10 cellular contexts compared by ENCODE assay signal in genomic region chr6:42104807-42105713, GRCh38. TPM values are rescaled to one million over a fixed set of nuclear protein-coding genes. Genes with fewer than 3 reads are reported as not detected.
DNase-seq lines count a peak whose midpoint lies in the region; ATAC-seq, FAIRE-seq and TF ChIP-seq lines count a peak whose summit lies in the region.
"Had no signal": no experiment of that assay in that cellular context is flagged by ENCODE, and none has a peak within 500 bp of the region (broad histone marks: within the 10 kb centered on the region; RNA-seq: fewer than 3 reads in every experiment).

No MANE protein-coding gene starts in this region.

- TF ChIP-seq POLR2A in HepG2 (IDR thresholded peaks at IDR 0.05; ENCODE audit: insufficient read depth in 1 of 2, low read depth in 2 of 2, low read length in 2 of 2): no peak
- TF ChIP-seq POLR2A in vagina (IDR thresholded peaks at IDR 0.05): no peak

- no peak for ATAC-seq in activated CD8-positive, alpha-beta T cell treated with anti-CD3 and anti-CD28 coated beads for 36 hours
- ATAC-seq in HepG2 (peak; percentile 6; the same call in 2 of the 3 replicates), pancreas (no peak), sciatic nerve (no peak)

- CTCF ChIA-PET in activated CD8-positive, alpha-beta T cell treated with anti-CD3 and anti-CD28 coated beads for 36 hours (lab: Charles Lee): interaction anchor here (0.6 to 3.3 kb wide), 68 partner anchors 8 to 883 kb away, joined by 3 to 50 read pairs (median 5); partner anchors contain the start of genes BYSL, C6orf132, MED20 and TAF8
- CTCF ChIA-PET in HepG2 (lab: Yijun Ruan, JAX; ENCODE audit: low intra/inter-chr PET ratio, low total read pairs): interaction anchor here (0.8 to 1.5 kb wide), 3 partner anchors 8 to 61 kb away, joined by 3 to 5 read pairs (median 3); no protein-coding TSS in a partner anchor

- no peak overlapping the region for H3K27ac ChIP-seq in HepG2 (ENCODE audit: extremely low read length, insufficient read depth, low read length)
- peak overlapping the region; percentile 66 for H3K27ac ChIP-seq in vagina
- H3K27ac ChIP-seq in pancreas: no peak overlapping the region

- H3K9me3 ChIP-seq in HepG2 (ENCODE audit: low read length) (no peaks in the 10 kb centered on the region), vagina (no peaks in the 10 kb centered on the region), pancreas (no peaks in the 10 kb centered on the region)

- no peaks in the 10 kb centered on the region for H3K79me2 ChIP-seq in HepG2 (ENCODE audit: insufficient read depth, low read length)

- H3K4me1 Mint-ChIP-seq in activated CD8-positive, alpha-beta T cell treated with anti-CD3 and anti-CD28 coated beads for 36 hours (ENCODE audit: low read depth): peaks cover 20% of the 10 kb centered on the region

- peak; percentile 12 for DNase-seq in stimulated activated CD4-positive, alpha-beta T cell treated with anti-CD3 and anti-CD28 coated beads, Interleukin-15, amount 100 ng/mL, for 24 hours
- no peak for DNase-seq in stimulated activated CD4-positive, alpha-beta T cell treated with anti-CD3 and anti-CD28 coated beads, Interleukin-1b, Interleukin-23, amount 100 ng/mL, for 48 hours
- DNase-seq in activated CD8-positive, alpha-beta T cell treated with anti-CD3 and anti-CD28 coated beads for 36 hours: no peak
- DNase-seq in HepG2 (ENCODE audit: low spot score): no peak
- DNase-seq in vagina (ENCODE audit: extremely low spot score in 2 of 2): no peak
- no peak for DNase-seq in NCI-H446 (lab: John Stamatoyannopoulos, UW)
- DNase-seq in pancreas: no peak
- no peak for DNase-seq in sciatic nerve (ENCODE audit: low spot score)

- no peaks in the 10 kb centered on the region for H3K27me3 Mint-ChIP-seq in activated CD8-positive, alpha-beta T cell treated with anti-CD3 and anti-CD28 coated beads for 36 hours

- H3K9me3 Mint-ChIP-seq in activated CD8-positive, alpha-beta T cell treated with anti-CD3 and anti-CD28 coated beads for 36 hours: no peaks in the 10 kb centered on the region
- H3K9me3 Mint-ChIP-seq: CD4-positive, CD25-positive, alpha-beta regulatory T cell had no signal

- H3K4me3 ChIP-seq in HepG2 (replicated peaks in 1 of 3; ENCODE audit: insufficient read depth in 1 of 3, low read depth in 2 of 3, low read length in 3 of 3) (no peak overlapping the region), vagina (peak overlapping the region; percentile 25 to 42), pancreas (peak overlapping the region in 1 of 4 donors; percentile 34)

- H3K4me2 ChIP-seq in HepG2 (ENCODE audit: low read depth, low read length): no peak overlapping the region

- no TSS peak for BruUV-seq in HepG2 (replicated peaks; lab: Mats Ljungman, UMichigan)

- H3K9ac ChIP-seq in HepG2 (ENCODE audit: insufficient read depth, low read depth, low read length): no peak overlapping the region

- peak overlapping the region; percentile 71 for H3K4me3 Mint-ChIP-seq in activated CD8-positive, alpha-beta T cell treated with anti-CD3 and anti-CD28 coated beads for 36 hours

- H3K4me1 ChIP-seq in HepG2 (ENCODE audit: insufficient read depth, low read length) (peaks cover 69% of the 10 kb centered on the region), vagina (peaks cover 50% of the 10 kb centered on the region), pancreas (peaks cover 0 to 4% (median under 1%) of the 10 kb centered on the region in 3 donors)

- H3K27ac Mint-ChIP-seq in activated CD8-positive, alpha-beta T cell treated with anti-CD3 and anti-CD28 coated beads for 36 hours: peak overlapping the region; percentile 55
- H3K27ac Mint-ChIP-seq: CD4-positive, CD25-positive, alpha-beta regulatory T cell had no signal

- no peak overlapping the region for H2AFZ ChIP-seq in HepG2 (ENCODE audit: low read length)

- no peaks in the 10 kb centered on the region for H3K27me3 ChIP-seq in HepG2 (ENCODE audit: control insufficient read depth in 1 of 2, insufficient read depth in 2 of 2, low read length in 2 of 2)
- no peaks in the 10 kb centered on the region for H3K27me3 ChIP-seq in vagina
- H3K27me3 ChIP-seq in pancreas: no peaks in the 10 kb centered on the region

- no peak for TF ChIP-seq CTCF in activated CD8-positive, alpha-beta T cell treated with anti-CD3 and anti-CD28 coated beads for 36 hours (IDR thresholded peaks at IDR 0.05)
- TF ChIP-seq CTCF in HepG2 (CRISPR knock-in tag; IDR thresholded peaks at IDR 0.05): no peak
- TF ChIP-seq CTCF in vagina (IDR thresholded peaks at IDR 0.05): no peak
- TF ChIP-seq CTCF in pancreas (IDR thresholded peaks at IDR 0.05): no peak

- WGBS in HepG2 (ENCODE audit: low lambda C conversion rate): 90% methylated on average over 26 of the region's 35 CpGs
- 87 to 88% methylated on average over 29 to 34 of the region's 35 CpGs for WGBS in pancreas, 2 donors

- intact Hi-C loops in activated CD8-positive, alpha-beta T cell treated with anti-CD3 and anti-CD28 coated beads for 36 hours (cut with micrococcal nuclease): loop anchor here (5.0 kb wide), 1 partner anchor 38 kb away; no protein-coding TSS in a partner anchor
- intact Hi-C loops in HepG2 (cut with micrococcal nuclease; ENCODE audit: unreplicated experiment): no loop called here
- intact Hi-C loops in vagina (cut with DNase I): no loop called here
- intact Hi-C loops in pancreas (cut with DNase I): no loop called here
- intact Hi-C loops in sciatic nerve (cut with DNase I): no loop called here

- POLR2A ChIA-PET in activated CD8-positive, alpha-beta T cell treated with anti-CD3 and anti-CD28 coated beads for 36 hours (lab: Charles Lee): interaction anchor here (0.5 to 2.1 kb wide), 11 partner anchors 9 to 371 kb away, joined by 3 to 6 read pairs (median 3); partner anchors contain the start of genes TAF8 and TOMM6
- POLR2A ChIA-PET in HepG2 (lab: Yijun Ruan, JAX): interaction anchor here (1.3 to 2.4 kb wide), 4 partner anchors 9 to 37 kb away, joined by 3 to 23 read pairs (median 12); partner anchors contain the start of gene C6orf132

- TF ChIP-seq EP300 in HepG2 (IDR thresholded peaks at IDR 0.05; ENCODE audit: low read depth in 2 of 2, low read length in 2 of 2) (no peak), HepG2 (CRISPR knock-in tag; IDR thresholded peaks at IDR 0.05; ENCODE audit: borderline replicate concordance) (no peak)

- no peak for FAIRE-seq in HepG2 (lab: Jason Lieb, UNC)
- no peak for FAIRE-seq in pancreas (lab: Jason Lieb, UNC)

- H3K36me3 ChIP-seq in HepG2 (replicated peaks in 1 of 2; ENCODE audit: control insufficient read depth in 1 of 2, insufficient read depth in 2 of 2, low read length in 2 of 2) (no peaks in the 10 kb centered on the region), vagina (no peaks in the 10 kb centered on the region), pancreas (peaks cover 0 to 20% (median 0%) of the 10 kb centered on the region in 3 donors)

- in situ Hi-C loops in HepG2 (cut with HindIII; ENCODE audit: extremely low pct_ligation_motif_present, low pct_unique_long_range_greater_than_20kb): no loop called here

- H3K36me3 Mint-ChIP-seq in activated CD8-positive, alpha-beta T cell treated with anti-CD3 and anti-CD28 coated beads for 36 hours (ENCODE audit: low read depth): no peaks in the 10 kb centered on the region
- H3K36me3 Mint-ChIP-seq: CD4-positive, CD25-positive, alpha-beta regulatory T cell had no signal

- TF ChIP-seq RAD21 in HepG2 (CRISPR knock-in tag; IDR thresholded peaks at IDR 0.05): no peak

- H4K20me1 ChIP-seq in HepG2 (ENCODE audit: insufficient read depth, low read length): no peaks in the 10 kb centered on the region

RNA-seq across cellular contexts. Expression of gene C6orf132, which starts 37.4 kb away (rescaled TPM):
- total RNA-seq in activated CD8-positive, alpha-beta T cell treated with anti-CD3 and anti-CD28 coated beads for 36 hours: under 1 TPM; 0.13 to 0.18 TPM
- total RNA-seq in HepG2 (2016; rRNA removed; fragmentation: Illumina TruSeq; extraction: Trizol): 1.5 and 3.0 TPM in 2 replicates
- total RNA-seq in HepG2 (2016; cell fraction: cytosol; rRNA removed; fragmentation: Illumina TruSeq; extraction: Trizol; ENCODE audit: low read depth): 3.8 and 6.3 TPM in 2 replicates
- 1.5 and 2.5 TPM in 2 replicates for total RNA-seq in HepG2 (2016; cell fraction: insoluble cytoplasmic fraction; rRNA removed; fragmentation: Illumina TruSeq; extraction: Trizol)
- total RNA-seq in HepG2 (2016; cell fraction: membrane; rRNA removed; fragmentation: Illumina TruSeq; extraction: Trizol): 5.3 and 6.4 TPM in 2 replicates
- total RNA-seq in HepG2 (2016; cell fraction: nucleus; rRNA removed; fragmentation: Illumina TruSeq; extraction: Trizol): 0.78 and 1.4 TPM in 2 replicates
- 0.78 and 0.85 TPM in 2 replicates for polyA plus RNA-seq in HepG2 (2011; rRNA removed)
- polyA plus RNA-seq in HepG2 (2011; cell fraction: cytosol; rRNA removed): 0.46 and 0.76 TPM in 2 replicates
- 0.88 and 1.0 TPM in 2 replicates for polyA plus RNA-seq in HepG2 (2011; cell fraction: nucleus; rRNA removed)
- polyA plus RNA-seq in HepG2 (2012): 0.83 and 1.1 TPM in 2 replicates
- 7.0 and 9.3 TPM in 2 replicates for polyA plus RNA-seq in HepG2 (2016; cell fraction: cytosol; fragmentation: Illumina TruSeq; extraction: Trizol; ENCODE audit: low read depth)
- polyA plus RNA-seq in HepG2 (2016; cell fraction: insoluble cytoplasmic fraction; fragmentation: Illumina TruSeq; extraction: Trizol; ENCODE audit: low read depth): 1.6 and 3.8 TPM in 2 replicates
- polyA plus RNA-seq in HepG2 (2016; cell fraction: membrane; fragmentation: Illumina TruSeq; extraction: Trizol; ENCODE audit: low read depth): 6.1 and 6.6 TPM in 2 replicates
- polyA plus RNA-seq in HepG2 (2016; cell fraction: nucleus; fragmentation: Illumina TruSeq; extraction: Trizol; ENCODE audit: insufficient read depth, low read depth): 1.1 and 1.6 TPM in 2 replicates
- 0.30 and 0.56 TPM in 2 replicates for polyA minus RNA-seq in HepG2 (2011; rRNA and poly(A)+ RNA removed; ENCODE audit: low replicate concordance)
- polyA minus RNA-seq in HepG2 (2011; cell fraction: cytosol; rRNA and poly(A)+ RNA removed): 0.97 TPM in 1 of 2 replicates, not detected in the other
- 0.50 and 0.64 TPM in 2 replicates for polyA minus RNA-seq in HepG2 (2011; cell fraction: nucleus; rRNA and poly(A)+ RNA removed)
- total RNA-seq in vagina: 78.6 TPM
- 10 to 100 TPM; 10.5 to 21.6 (median 15.6) TPM for total RNA-seq in pancreas
- 10 to 100 TPM in 1 of 2 donors, 1 to 10 TPM in 1; 6.1 to 16.7 TPM for polyA plus RNA-seq in pancreas
- total RNA-seq in sciatic nerve: 2.6 TPM
- total RNA-seq: CD4-positive, CD25-positive, alpha-beta regulatory T cell; NCI-H460 had no signal

RNA-seq across cellular contexts. Expression of gene TAF8, which starts 54.7 kb away (rescaled TPM):
- total RNA-seq in activated CD8-positive, alpha-beta T cell treated with anti-CD3 and anti-CD28 coated beads for 36 hours: 10 to 100 TPM; 40.0 to 42.3 TPM
- total RNA-seq in HepG2 (2016; rRNA removed; fragmentation: Illumina TruSeq; extraction: Trizol) (20.2 and 25.2 TPM in 2 replicates), vagina (35.6 TPM), pancreas (10 to 100 TPM in 3 of 6 donors, 1 to 10 TPM in 3; 7.5 to 16.8 (median 9.8) TPM), sciatic nerve (28.6 TPM)
- total RNA-seq in HepG2 (2016; cell fraction: cytosol; rRNA removed; fragmentation: Illumina TruSeq; extraction: Trizol; ENCODE audit: low read depth): 5.3 and 5.6 TPM in 2 replicates
- total RNA-seq in HepG2 (2016; cell fraction: insoluble cytoplasmic fraction; rRNA removed; fragmentation: Illumina TruSeq; extraction: Trizol): 18.4 and 26.1 TPM in 2 replicates
- 7.7 and 11.1 TPM in 2 replicates for total RNA-seq in HepG2 (2016; cell fraction: membrane; rRNA removed; fragmentation: Illumina TruSeq; extraction: Trizol)
- total RNA-seq in HepG2 (2016; cell fraction: nucleus; rRNA removed; fragmentation: Illumina TruSeq; extraction: Trizol): 25.6 and 26.1 TPM in 2 replicates
- polyA plus RNA-seq in HepG2 (2011; rRNA removed) (23.8 and 25.8 TPM in 2 replicates), pancreas (1 to 10 TPM; 4.8 to 7.8 TPM)
- polyA plus RNA-seq in HepG2 (2011; cell fraction: cytosol; rRNA removed): 14.5 and 19.7 TPM in 2 replicates
- 30.8 and 36.5 TPM in 2 replicates for polyA plus RNA-seq in HepG2 (2011; cell fraction: nucleus; rRNA removed)
- polyA plus RNA-seq in HepG2 (2012): 8.9 and 11.5 TPM in 2 replicates
- polyA plus RNA-seq in HepG2 (2016; cell fraction: cytosol; fragmentation: Illumina TruSeq; extraction: Trizol; ENCODE audit: low read depth): 2.2 and 2.4 TPM in 2 replicates
- polyA plus RNA-seq in HepG2 (2016; cell fraction: insoluble cytoplasmic fraction; fragmentation: Illumina TruSeq; extraction: Trizol; ENCODE audit: low read depth): 11.5 and 15.5 TPM in 2 replicates
- polyA plus RNA-seq in HepG2 (2016; cell fraction: membrane; fragmentation: Illumina TruSeq; extraction: Trizol; ENCODE audit: low read depth): 2.5 and 3.1 TPM in 2 replicates
- 23.7 and 26.1 TPM in 2 replicates for polyA plus RNA-seq in HepG2 (2016; cell fraction: nucleus; fragmentation: Illumina TruSeq; extraction: Trizol; ENCODE audit: insufficient read depth, low read depth)
- polyA minus RNA-seq in HepG2 (2011; rRNA and poly(A)+ RNA removed; ENCODE audit: low replicate concordance): 73.6 and 87.5 TPM in 2 replicates
- polyA minus RNA-seq in HepG2 (2011; cell fraction: cytosol; rRNA and poly(A)+ RNA removed): 12.6 and 13.8 TPM in 2 replicates
- 74.5 and 84.5 TPM in 2 replicates for polyA minus RNA-seq in HepG2 (2011; cell fraction: nucleus; rRNA and poly(A)+ RNA removed)

Comparison
In these comparisons a context has a peak if more than half of its experiments do, and no peak if none do; other contexts are left out.
1. H3K4me3 ChIP-seq: peak in vagina (2 of 2); none in HepG2 (0 of 3).